In genomic region chr4:180281726-180282125, GRCh38 we compare ENCODE assay signal across 17 cellular contexts.
DNase-seq lines count a peak whose midpoint lies in the region; ATAC-seq and TF ChIP-seq lines count a peak whose summit lies in the region.
"Had no signal": no experiment of that assay in that cellular context is flagged by ENCODE, and none has a peak within 500 bp of the region (broad histone marks: within the 10 kb centered on the region; RNA-seq: fewer than 3 reads in every experiment).

No MANE protein-coding gene starts in this region.

- intact Hi-C loops in transverse colon (cut with DNase I; ENCODE audit: low total_unique reads): no loop called here
- intact Hi-C loops in heart left ventricle (cut with DNase I): no loop called here
- intact Hi-C loops in adrenal gland (cut with DNase I): no loop called here

- H3K36me3 ChIP-seq in transverse colon (no peaks in the 10 kb centered on the region), heart left ventricle (no peaks in the 10 kb centered on the region), adrenal gland (replicated peaks in 1 of 2) (no peaks in the 10 kb centered on the region)
- H3K36me3 ChIP-seq: BLaER1 had no signal

- H3K27ac ChIP-seq in transverse colon (no peak overlapping the region), heart left ventricle (no peak overlapping the region), adrenal gland (no peak overlapping the region)
- H3K27ac ChIP-seq: BLaER1, HL-60 had no signal

- 46 to 50% methylated on average over 3 of the region's 3 CpGs for WGBS in transverse colon (ENCODE audit: low coverage in 1 of 2), 2 donors
- WGBS in heart left ventricle, 4 donors: 56 to 82% (median 70%) methylated on average over 3 of the region's 3 CpGs
- WGBS in adrenal gland, 4 donors: 52 to 67% (median 58%) methylated on average over 3 of the region's 3 CpGs

- no peak for TF ChIP-seq EP300 in transverse colon (IDR thresholded peaks at IDR 0.05; ENCODE audit: low read depth)

- no peak for TF ChIP-seq POLR2A in transverse colon (IDR thresholded peaks at IDR 0.05)
- no peak for TF ChIP-seq POLR2A in heart left ventricle (IDR thresholded peaks at IDR 0.05)
- no peak for TF ChIP-seq POLR2A in adrenal gland (IDR thresholded peaks at IDR 0.05)

- no peak overlapping the region for H3K4me3 ChIP-seq in transverse colon
- H3K4me3 ChIP-seq in heart left ventricle: no peak overlapping the region
- no peak overlapping the region for H3K4me3 ChIP-seq in adrenal gland
- H3K4me3 ChIP-seq: BLaER1 had no signal

- H3K9me3 ChIP-seq in transverse colon (no peaks in the 10 kb centered on the region), heart left ventricle (peaks cover 0 to 9% (median 0%) of the 10 kb centered on the region in 12 donors), adrenal gland (replicated peaks in 1 of 3) (no peaks in the 10 kb centered on the region)
- H3K9me3 ChIP-seq: BLaER1 had no signal

- H3K27me3 ChIP-seq in transverse colon (no peaks in the 10 kb centered on the region), heart left ventricle (no peaks in the 10 kb centered on the region), adrenal gland (no peaks in the 10 kb centered on the region)
- H3K27me3 ChIP-seq: BLaER1 had no signal

- H3K4me1 ChIP-seq in transverse colon (no peaks in the 10 kb centered on the region), heart left ventricle (no peaks in the 10 kb centered on the region), adrenal gland (replicated peaks in 1 of 2) (no peaks in the 10 kb centered on the region)
- H3K4me1 ChIP-seq: BLaER1 had no signal

- peak; percentile 47 for DNase-seq in COLO829 (ENCODE audit: low spot score)
- peak; percentile 66 for DNase-seq in NCI-H146 (lab: John Stamatoyannopoulos, UW)
- DNase-seq in NCI-H524 treated with DMSO at 0.1 percent for 48 hours (lab: John Stamatoyannopoulos, UW): peak; percentile 74
- peak; percentile 22 for DNase-seq in epidermal melanocyte (ENCODE audit: insufficient read length, low spot score)
- DNase-seq in transverse colon: no peak
- DNase-seq in heart left ventricle: no peak
- no peak for DNase-seq in cortex of kidney (lab: John Stamatoyannopoulos, UW)
- no peak for DNase-seq in adrenal gland
- DNase-seq: Calu3; CD4-positive, alpha-beta memory T cell; H9; NCI-H1436; Right ventricle myocardium superior; T-cell had no signal

- in situ Hi-C loops in transverse colon (cut with MboI; ENCODE audit: low pct_ligation_motif_present in 1 of 4, low pct_unique_long_range_greater_than_20kb in 1 of 4, low sequenced_read_pairs in 3 of 4): no loop called here

- ATAC-seq in heart left ventricle: no peak
- ATAC-seq: SK-N-SH treated with all-trans-retinoic acid at 6 μM for 48 hours, T-cell had no signal

- TF ChIP-seq CTCF in transverse colon (IDR thresholded peaks at IDR 0.05): no peak
- no peak for TF ChIP-seq CTCF in heart left ventricle (IDR thresholded peaks at IDR 0.05)
- TF ChIP-seq CTCF in adrenal gland (IDR thresholded peaks at IDR 0.05): no peak

Comparison
In these comparisons a context has a peak if more than half of its experiments do, and no peak if none do; other contexts are left out.
1. DNase-seq: peak in COLO829 (single experiment), NCI-H146 (single experiment), NCI-H524 treated with DMSO at 0.1 percent for 48 hours (single experiment) and epidermal melanocyte (single experiment); none in transverse colon (single experiment), heart left ventricle (0 of 5), cortex of kidney (single experiment) and adrenal gland (0 of 7).